12 cellular contexts compared by ENCODE assay signal in genomic region chr1:206706806-206707205, GRCh38. TPM values are rescaled to one million over a fixed set of nuclear protein-coding genes. Genes with fewer than 3 reads are reported as not detected.
DNase-seq lines count a peak whose midpoint lies in the region; ATAC-seq and TF ChIP-seq lines count a peak whose summit lies in the region.
"Had no signal": no experiment of that assay in that cellular context is flagged by ENCODE, and none has a peak within 500 bp of the region (broad histone marks: within the 10 kb centered on the region; RNA-seq: fewer than 3 reads in every experiment).

No MANE protein-coding gene starts in this region.

- H3K4me1 ChIP-seq in breast epithelium (peaks cover 9 to 18% of the 10 kb centered on the region in 2 donors), mammary epithelial cell (ENCODE audit: insufficient read depth, low read length) (peaks cover 39% of the 10 kb centered on the region), thoracic aorta (ENCODE audit: control insufficient read depth in 1 of 2, low read depth in 2 of 2) (peaks cover 47 to 83% of the 10 kb centered on the region in 2 donors)

- H3K9me3 Mint-ChIP-seq in activated B cell treated with CpG ODN at 0.5 μM for 24 hours (no peaks in the 10 kb centered on the region), Calu3 (ENCODE audit: low read depth, unreplicated experiment) (no peaks in the 10 kb centered on the region)
- H3K9me3 Mint-ChIP-seq: type B pancreatic cell had no signal

- H3K27ac Mint-ChIP-seq in activated B cell treated with CpG ODN at 0.5 μM for 24 hours (peak overlapping the region; percentile 33), Calu3 (ENCODE audit: unreplicated experiment) (no peak overlapping the region)
- H3K27ac Mint-ChIP-seq: type B pancreatic cell had no signal

- H4K20me1 ChIP-seq in mammary epithelial cell (ENCODE audit: insufficient read depth, low read length): no peaks in the 10 kb centered on the region

- peak overlapping the region; percentile 51 to 74 for H3K27ac ChIP-seq in breast epithelium
- H3K27ac ChIP-seq in mammary epithelial cell (ENCODE audit: insufficient read depth, low read depth, low read length): no peak overlapping the region
- H3K27ac ChIP-seq in thoracic aorta: peak overlapping the region; percentile 72 to 73

- H3K9me3 ChIP-seq in breast epithelium: no peaks in the 10 kb centered on the region
- H3K9me3 ChIP-seq in mammary epithelial cell (replicated peaks; ENCODE audit: insufficient read depth, low read length): no peaks in the 10 kb centered on the region
- no peaks in the 10 kb centered on the region for H3K9me3 ChIP-seq in thoracic aorta
- H3K9me3 ChIP-seq: body of pancreas, esophagus squamous epithelium had no signal

- BruUV-seq in mammary epithelial cell (replicated peaks; lab: Mats Ljungman, UMichigan) (no TSS peak), Calu3 (replicated peaks; lab: Mats Ljungman, UMichigan) (no TSS peak)

- DNase-seq in breast epithelium (ENCODE audit: low spot score in 2 of 2) (no peak), mammary epithelial cell (no peak), activated B cell treated with CpG ODN at 0.5 μM for 24 hours (no peak), mesenteric fat pad (ENCODE audit: low spot score) (peak; percentile 81), thoracic aorta (ENCODE audit: low spot score) (no peak), EL (no peak), Calu3 (no peak)
- DNase-seq: esophagus squamous epithelium, NCI-H1417 treated with DMSO at 0.1 percent for 48 hours had no signal

- H3K4me2 ChIP-seq in mammary epithelial cell (ENCODE audit: insufficient read depth, low read depth, low read length): no peak overlapping the region

- dilution Hi-C loops in mammary epithelial cell (cut with HindIII; ENCODE audit: low sequenced_read_pairs): loop anchor here (5.0 kb wide), 1 partner anchor 55 kb away; no protein-coding TSS in a partner anchor

- peaks cover 92% of the 10 kb centered on the region for H3K4me1 Mint-ChIP-seq in activated B cell treated with CpG ODN at 0.5 μM for 24 hours
- H3K4me1 Mint-ChIP-seq in Calu3 (ENCODE audit: low read depth, unreplicated experiment): peaks cover 74% of the 10 kb centered on the region

- H3K27me3 ChIP-seq in breast epithelium: no peaks in the 10 kb centered on the region
- H3K27me3 ChIP-seq in mammary epithelial cell (ENCODE audit: insufficient read depth, low read length): no peaks in the 10 kb centered on the region
- no peaks in the 10 kb centered on the region for H3K27me3 ChIP-seq in thoracic aorta (replicated peaks; ENCODE audit: insufficient read depth)
- H3K27me3 ChIP-seq: body of pancreas, esophagus squamous epithelium had no signal

- TF ChIP-seq CTCF in breast epithelium (IDR thresholded peaks at IDR 0.05) (no peak), mammary epithelial cell (conservative IDR thresholded peaks at IDR 0.05 in 1 of 2, IDR thresholded peaks at IDR 0.05 in 1 of 2; ENCODE audit: extremely low read depth in 1 of 2, insufficient read depth in 1 of 2, low read depth in 1 of 2, low read length in 2 of 2) (no peak), activated B cell treated with CpG ODN at 0.5 μM for 24 hours (IDR thresholded peaks at IDR 0.05) (no peak), thoracic aorta (IDR thresholded peaks at IDR 0.05) (no peak), Calu3 (IDR thresholded peaks at IDR 0.05; ENCODE audit: unreplicated experiment) (no peak)

- in situ Hi-C loops in mammary epithelial cell (cut with MboI; ENCODE audit: low sequenced_read_pairs in 2 of 2): no loop called here

- no peaks in the 10 kb centered on the region for H3K27me3 Mint-ChIP-seq in activated B cell treated with CpG ODN at 0.5 μM for 24 hours
- H3K27me3 Mint-ChIP-seq in Calu3 (ENCODE audit: unreplicated experiment): no peaks in the 10 kb centered on the region
- H3K27me3 Mint-ChIP-seq: type B pancreatic cell had no signal

- intact Hi-C loops in breast epithelium (cut with DNase I; ENCODE audit: low total_unique reads): no loop called here
- intact Hi-C loops in mammary epithelial cell (cut with micrococcal nuclease): no loop called here
- intact Hi-C loops in activated B cell treated with CpG ODN at 0.5 μM for 24 hours (cut with micrococcal nuclease): no loop called here
- intact Hi-C loops in Calu3 (cut with micrococcal nuclease; ENCODE audit: unreplicated experiment): no loop called here

- H3K36me3 ChIP-seq in breast epithelium (no peaks in the 10 kb centered on the region), mammary epithelial cell (ENCODE audit: insufficient read depth, low read length) (no peaks in the 10 kb centered on the region), thoracic aorta (no peaks in the 10 kb centered on the region)
- H3K36me3 ChIP-seq: esophagus squamous epithelium had no signal

- H3K36me3 Mint-ChIP-seq in activated B cell treated with CpG ODN at 0.5 μM for 24 hours (ENCODE audit: low read depth): peaks cover 2% of the 10 kb centered on the region
- H3K36me3 Mint-ChIP-seq in Calu3 (ENCODE audit: insufficient read depth, unreplicated experiment): peaks cover 6% of the 10 kb centered on the region
- H3K36me3 Mint-ChIP-seq: type B pancreatic cell had no signal

- WGBS in mammary epithelial cell (ENCODE audit: low coverage, missing lambda C conversion rate): 81% methylated on average over 8 of the region's 8 CpGs

- ATAC-seq in activated B cell treated with CpG ODN at 0.5 μM for 24 hours (ENCODE audit: low read depth) (no peak), thoracic aorta (ENCODE audit: insufficient number of reproducible peaks, low FRiP score, low read depth) (no peak), HG02678 (IDR thresholded peaks at IDR 0.05; ENCODE audit: unreplicated experiment) (no peak)

- no peak overlapping the region for H2AFZ ChIP-seq in mammary epithelial cell (ENCODE audit: low read depth, low read length)

- H3K4me3 Mint-ChIP-seq in activated B cell treated with CpG ODN at 0.5 μM for 24 hours: peak overlapping the region; percentile 17
- no peak overlapping the region for H3K4me3 Mint-ChIP-seq in Calu3 (ENCODE audit: low read depth, unreplicated experiment)
- H3K4me3 Mint-ChIP-seq: type B pancreatic cell had no signal

- POLR2A ChIA-PET in activated B cell treated with CpG ODN at 0.5 μM for 24 hours (lab: Charles Lee): interaction anchor here (0.6 kb wide), 1 partner anchor 8 kb away, joined by 8 read pairs; no protein-coding TSS in a partner anchor

- H3K9ac ChIP-seq in mammary epithelial cell (ENCODE audit: insufficient read depth, low read length): no peak overlapping the region

- CTCF ChIA-PET in mammary epithelial cell (lab: Charles Lee; ENCODE audit: low non-redundant PET): no interaction called here
- CTCF ChIA-PET in activated B cell treated with CpG ODN at 0.5 μM for 24 hours (lab: Charles Lee): interaction anchor here (0.9 kb wide), 1 partner anchor 206 kb away, joined by 3 read pairs; no protein-coding TSS in a partner anchor
- CTCF ChIA-PET in Calu3 (lab: Charles Lee): no interaction called here

- peak overlapping the region in 1 of 3 donors; percentile 18 for H3K4me3 ChIP-seq in breast epithelium
- H3K4me3 ChIP-seq in mammary epithelial cell (replicated peaks in 1 of 3; ENCODE audit: insufficient read depth in 1 of 3, low read depth in 2 of 3, low read length in 3 of 3): no peak overlapping the region
- peak overlapping the region; percentile 38 for H3K4me3 ChIP-seq in thoracic aorta
- H3K4me3 ChIP-seq: body of pancreas, esophagus squamous epithelium had no signal

- H3K79me2 ChIP-seq in mammary epithelial cell (ENCODE audit: insufficient read depth, low read length): peaks cover 94% of the 10 kb centered on the region

- no peak for TF ChIP-seq POLR2A in breast epithelium (IDR thresholded peaks at IDR 0.05)

RNA-seq across cellular contexts. Expression of gene MAPKAPK2, which starts 22.1 kb away (rescaled TPM):
- total RNA-seq in breast epithelium: 10 to 100 TPM; 47.4 to 69.2 (median 67.2) TPM
- 10 to 100 TPM; 44.2 to 77.5 TPM for total RNA-seq in mammary epithelial cell
- 57.4 TPM for polyA plus RNA-seq in mammary epithelial cell
- 69.6 TPM for polyA minus RNA-seq in mammary epithelial cell
- total RNA-seq in activated B cell treated with CpG ODN at 0.5 μM for 24 hours: 71.2 and 72.1 TPM in 2 replicates
- total RNA-seq in mesenteric fat pad: 103 TPM
- 10 to 100 TPM; 80.7 to 89.2 TPM for total RNA-seq in thoracic aorta
- total RNA-seq in Calu3 (2022): 93.7 and 96.2 TPM in 2 replicates
